8 cellular contexts compared by ENCODE assay signal in genomic region chr7:134315679-134316538, GRCh38.
A peak's percentile ranks its signal among the peaks of the same experiment; 100 is the strongest.
DNase-seq lines count a peak whose midpoint lies in the region; ATAC-seq, FAIRE-seq and TF ChIP-seq lines count a peak whose summit lies in the region.

No MANE protein-coding gene starts in this region.

- H3K36me3 ChIP-seq in BLaER1 (peaks cover 14% of the 10 kb centered on the region), RWPE2 (ENCODE audit: low read depth) (no peaks in the 10 kb centered on the region), mucosa of rectum (ENCODE audit: control insufficient read depth in 2 of 2, insufficient read depth in 2 of 2, low read length in 2 of 2) (no peaks in the 10 kb centered on the region)
- no peaks in the 10 kb centered on the region for H3K36me3 ChIP-seq in effector memory CD4-positive, alpha-beta T cell (ENCODE audit: control insufficient read depth, insufficient read depth, low read length)

- H3K9ac ChIP-seq in BLaER1 (peak overlapping the region; percentile 92), mucosa of rectum (ENCODE audit: low read depth in 1 of 2, low read length in 2 of 2) (peak overlapping the region; percentile 48 to 68)

- no peaks in the 10 kb centered on the region for H3K27me3 ChIP-seq in BLaER1
- H3K27me3 ChIP-seq in RWPE2 (ENCODE audit: insufficient read depth, poor library complexity, severe bottlenecking): no peaks in the 10 kb centered on the region
- H3K27me3 ChIP-seq in effector memory CD4-positive, alpha-beta T cell (replicated peaks; ENCODE audit: control insufficient read depth, insufficient read depth, low read length, poor library complexity, severe bottlenecking): no peaks in the 10 kb centered on the region
- H3K27me3 ChIP-seq in mucosa of rectum (ENCODE audit: control insufficient read depth in 2 of 2, insufficient read depth in 2 of 2, low read length in 2 of 2): no peaks in the 10 kb centered on the region

- H3K4me1 ChIP-seq in BLaER1: peaks cover 14% of the 10 kb centered on the region
- H3K4me1 ChIP-seq in RWPE2 (ENCODE audit: insufficient read depth, poor library complexity, severe bottlenecking): no peaks in the 10 kb centered on the region
- H3K4me1 ChIP-seq in effector memory CD4-positive, alpha-beta T cell (ENCODE audit: control insufficient read depth, insufficient read depth, low read length, poor library complexity, severe bottlenecking): no peaks in the 10 kb centered on the region
- H3K4me1 ChIP-seq in mucosa of rectum (ENCODE audit: control insufficient read depth in 2 of 2, insufficient read depth in 2 of 2, low read length in 2 of 2): peaks cover 4 to 12% of the 10 kb centered on the region in 2 donors

- no peaks in the 10 kb centered on the region for H3K9me3 ChIP-seq in BLaER1
- H3K9me3 ChIP-seq in RWPE2 (ENCODE audit: severe bottlenecking): no peaks in the 10 kb centered on the region
- H3K9me3 ChIP-seq in effector memory CD4-positive, alpha-beta T cell (ENCODE audit: control insufficient read depth, low read length): no peaks in the 10 kb centered on the region
- H3K9me3 ChIP-seq in mucosa of rectum (ENCODE audit: control insufficient read depth in 2 of 2, low read length in 2 of 2): no peaks in the 10 kb centered on the region

- DNase-seq in RWPE2 (ENCODE audit: low spot score) (no peak), GM19239 (ENCODE audit: insufficient read length, low spot score) (no peak), NCI-H1436 (lab: John Stamatoyannopoulos, UW) (no peak)
- DNase-seq in effector memory CD4-positive, alpha-beta T cell: no peak

- H3K4me3 ChIP-seq in BLaER1 (peak overlapping the region; percentile 91), RWPE2 (ENCODE audit: severe bottlenecking) (peak overlapping the region; percentile 85), mucosa of rectum (ENCODE audit: low read length in 2 of 2) (peak overlapping the region; percentile 78 to 88)
- H3K4me3 ChIP-seq in effector memory CD4-positive, alpha-beta T cell (ENCODE audit: insufficient read depth, low read depth, low read length, poor library complexity, severe bottlenecking): peak overlapping the region; percentile 87

- peak overlapping the region; percentile 78 for H3K4me2 ChIP-seq in BLaER1

- TF ChIP-seq CTCF in RWPE2 (IDR thresholded peaks at IDR 0.05; ENCODE audit: poor library complexity, severe bottlenecking): no peak

- FAIRE-seq in GM19239 (lab: Jason Lieb, UNC): no peak

- H4K20me1 ChIP-seq in BLaER1: no peaks in the 10 kb centered on the region

- ATAC-seq in GM21390 (IDR thresholded peaks at IDR 0.05; ENCODE audit: unreplicated experiment): peak; percentile 2
- ATAC-seq in RWPE2 (ENCODE audit: low read depth): peak; percentile 7; the same call in 2 of the 3 replicates
- ATAC-seq in GM21423 (IDR thresholded peaks at IDR 0.05; ENCODE audit: unreplicated experiment): no peak

- H3K27ac ChIP-seq in BLaER1: peak overlapping the region; percentile 86
- H3K27ac ChIP-seq in RWPE2 (ENCODE audit: poor library complexity, severe bottlenecking): peak overlapping the region; percentile 43
- peak overlapping the region; percentile 61 for H3K27ac ChIP-seq in effector memory CD4-positive, alpha-beta T cell (ENCODE audit: insufficient read depth, low read length, poor library complexity, severe bottlenecking)
- peak overlapping the region; percentile 70 to 75 for H3K27ac ChIP-seq in mucosa of rectum (ENCODE audit: low read depth in 2 of 2, low read length in 2 of 2)
